Comparison of ENCODE assay signal across 1 cellular context in genomic region chr11:62324738-62325556, GRCh38.
TF ChIP-seq lines count a peak whose summit lies in the region.

No MANE protein-coding gene starts in this region.

TF ChIP-seq in HepG2, 621 proteins besides CTCF, POLR2A, EP300 and RAD21 (continued from another document):
- TF ChIP-seq, protein P1, sequence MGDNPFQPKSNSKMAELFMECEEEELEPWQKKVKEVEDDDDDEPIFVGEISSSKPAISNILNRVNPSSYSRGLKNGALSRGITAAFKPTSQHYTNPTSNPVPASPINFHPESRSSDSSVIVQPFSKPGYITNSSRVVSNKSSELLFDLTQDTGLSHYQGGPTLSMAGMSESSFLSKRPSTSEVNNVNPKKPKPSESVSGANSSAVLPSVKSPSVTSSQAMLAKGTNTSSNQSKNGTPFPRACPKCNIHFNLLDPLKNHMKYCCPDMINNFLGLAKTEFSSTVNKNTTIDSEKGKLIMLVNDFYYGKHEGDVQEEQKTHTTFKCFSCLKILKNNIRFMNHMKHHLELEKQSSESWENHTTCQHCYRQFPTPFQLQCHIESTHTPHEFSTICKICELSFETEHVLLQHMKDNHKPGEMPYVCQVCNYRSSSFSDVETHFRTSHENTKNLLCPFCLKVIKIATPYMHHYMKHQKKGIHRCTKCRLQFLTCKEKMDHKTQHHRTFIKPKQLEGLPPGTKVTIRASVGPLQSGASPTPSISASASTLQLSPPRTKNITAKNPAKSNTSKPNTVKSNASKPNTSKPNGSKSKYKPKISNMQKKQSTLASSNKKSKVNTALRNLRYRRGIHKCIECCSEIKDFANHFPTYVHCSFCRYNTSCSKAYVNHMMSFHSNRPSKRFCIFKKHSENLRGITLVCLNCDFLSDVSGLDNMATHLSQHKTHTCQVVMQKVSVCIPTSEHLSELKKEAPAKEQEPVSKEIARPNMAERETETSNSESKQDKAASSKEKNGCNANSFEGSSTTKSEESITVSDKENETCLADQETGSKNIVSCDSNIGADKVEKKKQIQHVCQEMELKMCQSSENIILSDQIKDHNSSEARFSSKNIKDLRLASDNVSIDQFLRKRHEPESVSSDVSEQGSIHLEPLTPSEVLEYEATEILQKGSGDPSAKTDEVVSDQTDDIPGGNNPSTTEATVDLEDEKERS (CRISPR knock-in tag; IDR thresholded peaks at IDR 0.05): 0 out of 2 replicates have a peak, but pooled peaks have one; percentile 30
- peak; percentile 17; the same call in 1 of the 2 replicates for TF ChIP-seq TBX3 (IDR thresholded peaks at IDR 0.05; ENCODE audit: borderline replicate concordance)
- TF ChIP-seq PITX1 (CRISPR knock-in tag; IDR thresholded peaks at IDR 0.05): 0 out of 2 replicates have a peak, but pooled peaks have one; percentile 28
- no peak for TF ChIP-seq RAD51 (IDR thresholded peaks at IDR 0.05; ENCODE audit: borderline replicate concordance)
- TF ChIP-seq ZNF891 (CRISPR knock-in tag; IDR thresholded peaks at IDR 0.05): 0 out of 2 replicates have a peak, but pooled peaks have one; percentile 27
- TF ChIP-seq ZMAT3 (CRISPR knock-in tag; conservative IDR thresholded peaks at IDR 0.05): 0 out of 2 replicates have a peak, but pooled peaks have one; percentile 32
- no peak for TF ChIP-seq GABPB1 (CRISPR knock-in tag; IDR thresholded peaks at IDR 0.05)
- no peak for TF ChIP-seq MAZ (IDR thresholded peaks at IDR 0.05; ENCODE audit: borderline replicate concordance, low read depth, low read length)
- TF ChIP-seq MAZ (CRISPR knock-in tag; IDR thresholded peaks at IDR 0.05; ENCODE audit: low read depth): no peak
- TF ChIP-seq RBFOX2 (IDR thresholded peaks at IDR 0.05; ENCODE audit: low read depth, low read length): no peak
- no peak for TF ChIP-seq ZNF430 (CRISPR knock-in tag; IDR thresholded peaks at IDR 0.05)
- TF ChIP-seq ZNF136 (CRISPR knock-in tag; IDR thresholded peaks at IDR 0.05; ENCODE audit: low read depth): no peak
- TF ChIP-seq, protein P2, sequence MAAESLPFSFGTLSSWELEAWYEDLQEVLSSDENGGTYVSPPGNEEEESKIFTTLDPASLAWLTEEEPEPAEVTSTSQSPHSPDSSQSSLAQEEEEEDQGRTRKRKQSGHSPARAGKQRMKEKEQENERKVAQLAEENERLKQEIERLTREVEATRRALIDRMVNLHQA (CRISPR knock-in tag; IDR thresholded peaks at IDR 0.05): no peak
- peak in 1 of 2 experiments; percentile 73; a peak in 2 of 4 replicates for TF ChIP-seq HMGXB4 (CRISPR knock-in tag; IDR thresholded peaks at IDR 0.05; ENCODE audit: borderline replicate concordance in 1 of 2, low read depth in 1 of 2)
- TF ChIP-seq KDM2A (CRISPR knock-in tag; IDR thresholded peaks at IDR 0.05; ENCODE audit: borderline replicate concordance, low read depth): peak; percentile 66
- TF ChIP-seq ZFX (CRISPR knock-in tag; IDR thresholded peaks at IDR 0.05; ENCODE audit: low read depth): peak; percentile 46
- no peak for TF ChIP-seq ZNF883 (CRISPR knock-in tag; IDR thresholded peaks at IDR 0.05; ENCODE audit: not compliant biosample characterization)
- TF ChIP-seq ZNF687 (CRISPR knock-in tag; IDR thresholded peaks at IDR 0.05): peak; percentile 48
- 0 out of 2 replicates have a peak, but pooled peaks have one; percentile 37 for TF ChIP-seq BORCS8-MEF2B (CRISPR knock-in tag; IDR thresholded peaks at IDR 0.05)
